ENCODE assay signal across 9 cellular contexts in the genomic region with DNA sequence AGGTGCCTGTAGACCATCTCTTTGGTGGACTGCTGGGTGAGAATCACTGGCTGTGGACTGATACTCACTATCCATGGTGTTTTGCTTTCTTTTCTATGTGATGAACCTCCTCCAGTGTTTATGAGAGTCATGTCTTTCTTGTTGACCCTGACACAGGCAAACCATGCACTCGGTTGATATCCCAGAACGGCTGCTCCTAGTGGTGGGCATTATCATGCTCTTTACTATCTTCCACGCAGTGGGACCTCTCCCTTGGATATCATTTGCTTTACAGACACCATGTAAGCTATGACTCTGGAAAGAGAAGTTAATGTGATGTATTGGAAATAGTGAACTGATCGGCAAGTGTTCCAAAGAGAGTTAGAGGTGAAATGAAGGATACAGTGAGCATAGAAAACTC.
"Had no signal": no experiment of that assay in that cellular context is flagged by ENCODE, and none has a peak within 500 bp of the region (broad histone marks: within the 10 kb centered on the region; RNA-seq: fewer than 3 reads in every experiment).

No MANE protein-coding gene starts in this region.

- H3K27ac ChIP-seq: GM23248, KMS-11 had no signal

- H3K4me2 ChIP-seq: KMS-11 had no signal

- H3K4me3 ChIP-seq: GM23248, HAP-1 had no signal

- DNase-seq: GM23248, GOT3, HFFc6, KBM-7 had no signal

- H3K4me1 ChIP-seq: HAP-1 had no signal

- H3K9me3 ChIP-seq: HAP-1 had no signal

- H3K9ac ChIP-seq: GM23248, KMS-11 had no signal

- FAIRE-seq: H54, HTR-8/SVneo had no signal

- ATAC-seq: HCT116 had no signal

- H2AFZ ChIP-seq: GM23248 had no signal

- H3K36me3 ChIP-seq: HAP-1 had no signal
